8 cellular contexts compared by ENCODE assay signal in genomic region chrX:150478496-150479492, GRCh38.
A peak's percentile ranks its signal among the peaks of the same experiment; 100 is the strongest.
DNase-seq lines count a peak whose midpoint lies in the region; ATAC-seq and TF ChIP-seq lines count a peak whose summit lies in the region.

No MANE protein-coding gene starts in this region.

- H3K27ac Mint-ChIP-seq in T-helper 2 cell treated with Interferon-gamma antibody and Interleukin-4, amounts not matched to agents 5 μg/mL and 100 μg/mL, for 36 hours: peak overlapping the region; percentile 92
- H3K27ac Mint-ChIP-seq in naive thymus-derived CD8-positive, alpha-beta T cell: peak overlapping the region in 9 of 10 donors; percentile 14 to 89 (median 79)
- no peak overlapping the region for H3K27ac Mint-ChIP-seq in progenitor cell of endocrine pancreas

- H3K4me1 Mint-ChIP-seq in T-helper 2 cell treated with Interferon-gamma antibody and Interleukin-4, amounts not matched to agents 5 μg/mL and 100 μg/mL, for 36 hours (ENCODE audit: low read depth): peaks cover 59% of the 10 kb centered on the region
- peaks cover 3 to 28% (median 26%) of the 10 kb centered on the region in 4 donors for H3K4me1 Mint-ChIP-seq in naive thymus-derived CD8-positive, alpha-beta T cell
- no peaks in the 10 kb centered on the region for H3K4me1 Mint-ChIP-seq in progenitor cell of endocrine pancreas (ENCODE audit: low read depth)

- POLR2A ChIA-PET in naive thymus-derived CD8-positive, alpha-beta T cell (lab: Charles Lee): no interaction called here

- ATAC-seq in GM18868 (IDR thresholded peaks at IDR 0.05; ENCODE audit: unreplicated experiment) (peak; percentile 51), HG02798 (IDR thresholded peaks at IDR 0.05; ENCODE audit: poor library complexity, unreplicated experiment) (peak; percentile 65)
- peak in 1 of 2 donors; percentile 23 for ATAC-seq in naive thymus-derived CD8-positive, alpha-beta T cell

- H3K27me3 Mint-ChIP-seq in T-helper 2 cell treated with Interferon-gamma antibody and Interleukin-4, amounts not matched to agents 5 μg/mL and 100 μg/mL, for 36 hours (ENCODE audit: low read depth): no peaks in the 10 kb centered on the region
- H3K27me3 Mint-ChIP-seq in naive thymus-derived CD8-positive, alpha-beta T cell: no peaks in the 10 kb centered on the region
- H3K27me3 Mint-ChIP-seq in progenitor cell of endocrine pancreas: no peaks in the 10 kb centered on the region

- no peaks in the 10 kb centered on the region for H3K9me3 Mint-ChIP-seq in T-helper 2 cell treated with Interferon-gamma antibody and Interleukin-4, amounts not matched to agents 5 μg/mL and 100 μg/mL, for 36 hours
- no peaks in the 10 kb centered on the region for H3K9me3 Mint-ChIP-seq in naive thymus-derived CD8-positive, alpha-beta T cell
- peaks cover 14% of the 10 kb centered on the region for H3K9me3 Mint-ChIP-seq in progenitor cell of endocrine pancreas (ENCODE audit: low read depth)

- peak; percentile 61 for DNase-seq in T-helper 2 cell treated with Interferon-gamma antibody and Interleukin-4, amounts not matched to agents 5 μg/mL and 100 μg/mL, for 36 hours (ENCODE audit: low spot score)
- DNase-seq in naive thymus-derived CD8-positive, alpha-beta T cell: peak in 2 of 10 donors; percentile 7
- DNase-seq in NCI-H187 (lab: John Stamatoyannopoulos, UW) (no peak), progenitor cell of endocrine pancreas (ENCODE audit: low spot score, unreplicated experiment) (no peak), occipital lobe (lab: John Stamatoyannopoulos, UW) (no peak), NCI-H187 treated with DMSO at 0.1 percent for 48 hours (lab: John Stamatoyannopoulos, UW) (no peak)

- TF ChIP-seq CTCF in progenitor cell of endocrine pancreas (IDR thresholded peaks at IDR 0.05; ENCODE audit: unreplicated experiment): no peak

- peaks cover 8% of the 10 kb centered on the region for H3K36me3 Mint-ChIP-seq in T-helper 2 cell treated with Interferon-gamma antibody and Interleukin-4, amounts not matched to agents 5 μg/mL and 100 μg/mL, for 36 hours (ENCODE audit: low read depth)
- H3K36me3 Mint-ChIP-seq in naive thymus-derived CD8-positive, alpha-beta T cell: no peaks in the 10 kb centered on the region
- H3K36me3 Mint-ChIP-seq in progenitor cell of endocrine pancreas (ENCODE audit: insufficient read depth): no peaks in the 10 kb centered on the region

- H3K4me3 Mint-ChIP-seq in T-helper 2 cell treated with Interferon-gamma antibody and Interleukin-4, amounts not matched to agents 5 μg/mL and 100 μg/mL, for 36 hours: peak overlapping the region; percentile 79
- H3K4me3 Mint-ChIP-seq in naive thymus-derived CD8-positive, alpha-beta T cell: peak overlapping the region; percentile 44 to 82 (median 74)
- H3K4me3 Mint-ChIP-seq in progenitor cell of endocrine pancreas (ENCODE audit: low read depth): no peak overlapping the region
